ENCODE assay signal across 1 cellular context in genomic region chr16:71845639-71846431, GRCh38.
TF ChIP-seq lines count a peak whose summit lies in the region.

Gene ATXN1L, plus strand, starts transcription at chr16:71845976. Its CDS starts 3,765 bp downstream, at chr16:71849741.

TF ChIP-seq in H1, 55 proteins besides CTCF, POLR2A, EP300 and RAD21:
- TF ChIP-seq GABPA (IDR thresholded peaks at IDR 0.05; ENCODE audit: borderline replicate concordance, insufficient read depth, low read length) (no peak), CHD1 (IDR thresholded peaks at IDR 0.05; ENCODE audit: low read depth, low read length) (no peak), ATF3 (IDR thresholded peaks at IDR 0.05; ENCODE audit: insufficient read depth, low read depth, low read length) (peak; percentile 95), USF2 (IDR thresholded peaks at IDR 0.05; ENCODE audit: low read length) (peak; percentile 54; the same call in 1 of the 2 replicates), NANOG (IDR thresholded peaks at IDR 0.05; ENCODE audit: insufficient read depth, low read depth, low read length, poor library complexity, severe bottlenecking) (no peak), SP4 (IDR thresholded peaks at IDR 0.05; ENCODE audit: low read length) (peak; percentile 87; the same call in 1 of the 2 replicates), CREB1 (IDR thresholded peaks at IDR 0.05) (peak; percentile 99), CHD2 (IDR thresholded peaks at IDR 0.05; ENCODE audit: low read length) (no peak), HDAC6 (IDR thresholded peaks at IDR 0.05; ENCODE audit: low read depth, low read length) (no peak), SP2 (IDR thresholded peaks at IDR 0.05; ENCODE audit: low read length) (no peak), SP1 (IDR thresholded peaks at IDR 0.05; ENCODE audit: low read depth, low read length) (peak; percentile 92), SRF (IDR thresholded peaks at IDR 0.05; ENCODE audit: low read depth, low read length) (peak; percentile 91), TAF1 (IDR thresholded peaks at IDR 0.05; ENCODE audit: low read depth, low read length) (peak; percentile 94), FOSL1 (IDR thresholded peaks at IDR 0.05; ENCODE audit: insufficient read depth, low read depth, low read length) (no peak), ATF2 (IDR thresholded peaks at IDR 0.05; ENCODE audit: low read length) (no peak; the same call in 1 of the 2 replicates), CHD7 (IDR thresholded peaks at IDR 0.05; ENCODE audit: insufficient replicate concordance, low read length) (no peak), SUZ12 (IDR thresholded peaks at IDR 0.05; ENCODE audit: low read length) (no peak), GTF2F1 (IDR thresholded peaks at IDR 0.05; ENCODE audit: borderline replicate concordance, low read depth, low read length) (no peak), KDM5A (IDR thresholded peaks at IDR 0.05; ENCODE audit: low read length) (peak; percentile 82), KDM1A (IDR thresholded peaks at IDR 0.05; ENCODE audit: borderline replicate concordance, low read length) (no peak), KDM4A (IDR thresholded peaks at IDR 0.05; ENCODE audit: low read depth, low read length, severe bottlenecking) (peak; percentile 100), CBX8 (IDR thresholded peaks at IDR 0.05; ENCODE audit: borderline replicate concordance, low read depth, low read length) (no peak), MAFK (IDR thresholded peaks at IDR 0.05; ENCODE audit: low read depth, low read length) (no peak), EZH2 (IDR thresholded peaks at IDR 0.05; ENCODE audit: low read depth, low read length, severe bottlenecking) (no peak), PHF8 (conservative IDR thresholded peaks at IDR 0.05; ENCODE audit: low read depth, low read length) (peak; percentile 99), CEBPB (IDR thresholded peaks at IDR 0.05; ENCODE audit: low read depth, low read length) (peak; percentile 75), RNF2 (IDR thresholded peaks at IDR 0.05; ENCODE audit: borderline replicate concordance, low read depth, low read length, missing control alignments, poor library complexity, severe bottlenecking) (no peak), RFX5 (IDR thresholded peaks at IDR 0.05; ENCODE audit: borderline replicate concordance, low read depth, low read length) (no peak), TBP (IDR thresholded peaks at IDR 0.05; ENCODE audit: low read depth, low read length) (peak; percentile 79; the same call in 1 of the 2 replicates), SIN3A (conservative IDR thresholded peaks at IDR 0.05 in 1 of 2, IDR thresholded peaks at IDR 0.05 in 1 of 2; ENCODE audit: low read depth in 1 of 2, low read length in 2 of 2) (peak; percentile 52 to 79; a peak in 1 of 4 replicates), SAP30 (IDR thresholded peaks at IDR 0.05; ENCODE audit: insufficient read depth, insufficient replicate concordance, low read length) (no peak), TCF12 (IDR thresholded peaks at IDR 0.05; ENCODE audit: low read depth, low read length) (no peak), POLR2AphosphoS5 (IDR thresholded peaks at IDR 0.05; ENCODE audit: low read depth, low read length) (peak; percentile 97), HDAC2 (IDR thresholded peaks at IDR 0.05; ENCODE audit: borderline replicate concordance in 1 of 2, low read depth in 2 of 2, low read length in 2 of 2) (0 out of 4 replicates have a peak, but pooled peaks of 1 of the 2 experiments have one; percentile 28), EGR1 (IDR thresholded peaks at IDR 0.05; ENCODE audit: borderline replicate concordance, low read depth, low read length) (no peak), NRF1 (IDR thresholded peaks at IDR 0.05; ENCODE audit: low read depth, low read length) (no peak), CTBP2 (IDR thresholded peaks at IDR 0.05; ENCODE audit: borderline replicate concordance, insufficient read depth, insufficient read length, low read length) (no peak), TAF7 (optimal IDR thresholded peaks at IDR 0.05; ENCODE audit: borderline replicate concordance, low read depth, low read length) (peak; percentile 84), SIRT6 (IDR thresholded peaks at IDR 0.05; ENCODE audit: low read length) (no peak), BRCA1 (IDR thresholded peaks at IDR 0.05; ENCODE audit: low read depth, low read length) (peak; percentile 34; the same call in 1 of the 2 replicates), YY1 (IDR thresholded peaks at IDR 0.05; ENCODE audit: low read depth, low read length) (peak; percentile 75; the same call in 1 of the 2 replicates), RBBP5 (IDR thresholded peaks at IDR 0.05; ENCODE audit: borderline replicate concordance, low read depth, low read length) (peak; percentile 96; the same call in 1 of the 2 replicates), BACH1 (IDR thresholded peaks at IDR 0.05; ENCODE audit: low read length) (no peak), SIX5 (IDR thresholded peaks at IDR 0.05; ENCODE audit: low read depth, low read length) (no peak), POU5F1 (IDR thresholded peaks at IDR 0.05; ENCODE audit: low read depth, low read length) (no peak), JUN (IDR thresholded peaks at IDR 0.05; ENCODE audit: low read depth, low read length) (no peak), ASH2L (IDR thresholded peaks at IDR 0.05; ENCODE audit: low read length) (peak; percentile 97), RXRA (IDR thresholded peaks at IDR 0.05; ENCODE audit: insufficient read depth, low read depth, low read length) (0 out of 2 replicates have a peak, but pooled peaks have one; percentile 4)
